Comparison of ENCODE assay signal across 21 cellular contexts in genomic region chr4:69731261-69731660, GRCh38. TPM values are rescaled to one million over a fixed set of nuclear protein-coding genes. Genes with fewer than 3 reads are reported as not detected.
"Had no signal": no experiment of that assay in that cellular context is flagged by ENCODE, and none has a peak within 500 bp of the region (broad histone marks: within the 10 kb centered on the region; RNA-seq: fewer than 3 reads in every experiment).

No MANE protein-coding gene starts in this region.

- H3K4me1 ChIP-seq: prostate gland, right atrium auricular region had no signal

- FAIRE-seq: colon, TTC549 had no signal

- H3K27ac ChIP-seq: dorsolateral prefrontal cortex, foreskin keratinocyte, left lung, prostate gland, right atrium auricular region, skin epidermis had no signal

- H3K4me3 ChIP-seq: dorsolateral prefrontal cortex, left lung, prostate gland, right atrium auricular region, skin epidermis had no signal

- H3K36me3 ChIP-seq: prostate gland, right atrium auricular region had no signal

- H3K27me3 ChIP-seq: dorsolateral prefrontal cortex, foreskin keratinocyte, left lung, right atrium auricular region had no signal

- DNase-seq: activated CD4-positive, alpha-beta T cell treated with anti-CD3 and anti-CD28 coated beads for 36 hours; activated CD4-positive, alpha-beta T cell treated with anti-CD3 and anti-CD28 coated beads, Interleukin-2, amount 50 U/mL, for 48 hours; activated T-cell treated with anti-CD3 and anti-CD28 coated beads for 4 hours; amniotic stem cell; caudate nucleus; dorsolateral prefrontal cortex; endodermal cell; erythroblast; foreskin keratinocyte; glutamatergic neuron; left lung; stimulated activated CD4-positive, alpha-beta T cell treated with anti-CD3 and anti-CD28 coated beads, Interleukin-2, amount 100 ng/mL, for 48 hours; trophoblast cell had no signal

- H3K9me3 ChIP-seq: left lung, prostate gland, right atrium auricular region had no signal

RNA-seq across cellular contexts. Expression of gene SULT1B1, which starts 29.2 kb away (rescaled TPM):
- total RNA-seq: endodermal cell, kidney epithelial cell, myocyte, neural crest cell had no signal
